In genomic region chr7:129146237-129146979, GRCh38 we compare ENCODE assay signal across 8 cellular contexts. TPM values are rescaled to one million over a fixed set of nuclear protein-coding genes. Genes with fewer than 3 reads are reported as not detected.
A peak's percentile ranks its signal among the peaks of the same experiment; 100 is the strongest.
DNase-seq lines count a peak whose midpoint lies in the region; ATAC-seq, FAIRE-seq and TF ChIP-seq lines count a peak whose summit lies in the region.
"Had no signal": no experiment of that assay in that cellular context is flagged by ENCODE, and none has a peak within 500 bp of the region (broad histone marks: within the 10 kb centered on the region; RNA-seq: fewer than 3 reads in every experiment).

No MANE protein-coding gene starts in this region.

- POLR2A ChIA-PET in Caco-2 (lab: Charles Lee), result no interaction called here

- H3K9ac ChIP-seq in OCI-LY3 (ENCODE audit: low read length), result peak overlapping the region; percentile 98

- no peak for FAIRE-seq in H54 (lab: Jason Lieb, UNC)

- H3K27ac Mint-ChIP-seq in neural crest cell (ENCODE audit: unreplicated experiment) (no peak overlapping the region), Caco-2 (ENCODE audit: unreplicated experiment) (no peak overlapping the region)

- peaks cover 46% of the 10 kb centered on the region for H3K4me1 ChIP-seq in OCI-LY3 (ENCODE audit: low read length)
- peaks cover 8% of the 10 kb centered on the region for H3K4me1 ChIP-seq in Caco-2

- peaks cover 73% of the 10 kb centered on the region for H3K79me2 ChIP-seq in OCI-LY3 (ENCODE audit: low read length)

- H3K36me3 Mint-ChIP-seq in neural crest cell (ENCODE audit: low read depth) (no peaks in the 10 kb centered on the region), Caco-2 (ENCODE audit: insufficient read depth, unreplicated experiment) (no peaks in the 10 kb centered on the region)

- H3K4me2 ChIP-seq in OCI-LY3 (ENCODE audit: low read length), result peak overlapping the region; percentile 97

- intact Hi-C loops in Caco-2 (cut with micrococcal nuclease; ENCODE audit: unreplicated experiment), result no loop called here

- no peaks in the 10 kb centered on the region for H3K9me3 Mint-ChIP-seq in neural crest cell
- H3K9me3 Mint-ChIP-seq in Caco-2 (ENCODE audit: unreplicated experiment), result no peaks in the 10 kb centered on the region

- no peak overlapping the region for H3K4me3 ChIP-seq in HFF-Myc (replicated peaks; ENCODE audit: low read depth, low read length)
- H3K4me3 ChIP-seq in OCI-LY3 (ENCODE audit: low read length), result peak overlapping the region; percentile 89
- no peak overlapping the region for H3K4me3 ChIP-seq in Caco-2 (ENCODE audit: low read depth, low read length)

- CTCF ChIA-PET in Caco-2 (lab: Charles Lee), result interaction anchor here (2.1 kb wide), 1 partner anchor 17 kb away, joined by 12 read pairs; no protein-coding TSS in a partner anchor

- peaks cover 31% of the 10 kb centered on the region for H4K20me1 ChIP-seq in OCI-LY3 (ENCODE audit: insufficient read depth, low read length)

- TF ChIP-seq CTCF in HFF-Myc (IDR thresholded peaks at IDR 0.05; ENCODE audit: low read depth, low read length, missing control alignments), result no peak
- no peak for TF ChIP-seq CTCF in OCI-LY3 (IDR thresholded peaks at IDR 0.05; ENCODE audit: low read depth, low read length)
- no peak for TF ChIP-seq CTCF in neural crest cell (conservative IDR thresholded peaks at IDR 0.05)
- no peak for TF ChIP-seq CTCF in Caco-2 (IDR thresholded peaks at IDR 0.05; ENCODE audit: insufficient read depth in 1 of 2, low read depth in 1 of 2, low read length in 1 of 2, severe bottlenecking in 1 of 2, unreplicated experiment in 1 of 2)

- H2AFZ ChIP-seq in OCI-LY3 (ENCODE audit: low read depth, low read length), result no peak overlapping the region

- H3K27ac ChIP-seq in OCI-LY3 (ENCODE audit: low read length), result peak overlapping the region; percentile 96
- H3K27ac ChIP-seq: VCaP had no signal

- TF ChIP-seq POLR2A in H54 (IDR thresholded peaks at IDR 0.05; ENCODE audit: low read depth, low read length), result no peak

- peaks cover 56% of the 10 kb centered on the region for H3K27me3 Mint-ChIP-seq in neural crest cell (ENCODE audit: low read depth)
- peaks cover 28% of the 10 kb centered on the region for H3K27me3 Mint-ChIP-seq in Caco-2 (ENCODE audit: insufficient read depth, unreplicated experiment)

- peak; percentile 14 for DNase-seq in HFF-Myc (ENCODE audit: extremely low read depth, low read depth)
- no peak for DNase-seq in neural crest cell (ENCODE audit: low read depth, low spot score)
- no peak for DNase-seq in Caco-2
- DNase-seq in H54 (ENCODE audit: insufficient read length, low spot score), result no peak

- H3K9me3 ChIP-seq in OCI-LY3 (ENCODE audit: insufficient read depth, low read length), result no peaks in the 10 kb centered on the region
- no peaks in the 10 kb centered on the region for H3K9me3 ChIP-seq in Caco-2

- H3K4me1 Mint-ChIP-seq in neural crest cell (peaks cover 7% of the 10 kb centered on the region), Caco-2 (ENCODE audit: low read depth, unreplicated experiment) (peaks cover 4% of the 10 kb centered on the region)

- no TSS peak for BruUV-seq in Caco-2 (replicated peaks; lab: Mats Ljungman, UMichigan)

- peak overlapping the region; percentile 86 for H3K4me3 Mint-ChIP-seq in neural crest cell
- no peak overlapping the region for H3K4me3 Mint-ChIP-seq in Caco-2 (ENCODE audit: unreplicated experiment)

- H3K27me3 ChIP-seq in OCI-LY3 (ENCODE audit: low read depth, low read length) (0 out of 2 replicates have a peak, but pooled peaks cover 4% of the 10 kb centered on the region), Caco-2 (replicated peaks; ENCODE audit: control insufficient read depth, insufficient read depth, low read length) (no peaks in the 10 kb centered on the region)

- ATAC-seq in GM18909 (IDR thresholded peaks at IDR 0.05; ENCODE audit: poor library complexity, unreplicated experiment) (peak; percentile 71), HG03025 (IDR thresholded peaks at IDR 0.05; ENCODE audit: low FRiP score, unreplicated experiment) (no peak)

- H3K36me3 ChIP-seq in OCI-LY3 (replicated peaks; ENCODE audit: low read depth, low read length) (peaks cover 50% of the 10 kb centered on the region), Caco-2 (ENCODE audit: control insufficient read depth, insufficient read depth, low read length) (no peaks in the 10 kb centered on the region)

RNA-seq across cellular contexts. Expression of gene TSPAN33, which starts 1.9 kb away (rescaled TPM):
- total RNA-seq in neural crest cell (15.9 and 16.7 TPM in 2 replicates), Caco-2 (2022) (2.6 and 4.5 TPM in 2 replicates)

RNA-seq across cellular contexts. Expression of gene SMO, which starts 42.0 kb away (rescaled TPM):
- total RNA-seq in neural crest cell (104 and 119 TPM in 2 replicates), Caco-2 (2022) (35.5 and 36.0 TPM in 2 replicates)
